In genomic region chr6:162684033-162684432, GRCh38 we compare ENCODE assay signal across 21 cellular contexts. TPM values are rescaled to one million over a fixed set of nuclear protein-coding genes. Genes with fewer than 3 reads are reported as not detected.
A peak's percentile ranks its signal among the peaks of the same experiment; 100 is the strongest.
DNase-seq lines count a peak whose midpoint lies in the region; TF ChIP-seq lines count a peak whose summit lies in the region.
"Had no signal": no experiment of that assay in that cellular context is flagged by ENCODE, and none has a peak within 500 bp of the region (broad histone marks: within the 10 kb centered on the region; RNA-seq: fewer than 3 reads in every experiment).

No MANE protein-coding gene starts in this region.

- H3K27me3 ChIP-seq in breast epithelium (no peaks in the 10 kb centered on the region), left ventricle myocardium inferior (ENCODE audit: low read depth) (no peaks in the 10 kb centered on the region), MG63 (no peaks in the 10 kb centered on the region)

- H3K9me3 Mint-ChIP-seq in MCF 10A (ENCODE audit: unreplicated experiment) = no peaks in the 10 kb centered on the region
- peaks cover 6% of the 10 kb centered on the region for H3K9me3 Mint-ChIP-seq in chondrocyte (ENCODE audit: low read depth)
- peaks cover 3% of the 10 kb centered on the region for H3K9me3 Mint-ChIP-seq in osteocyte (ENCODE audit: unreplicated experiment)
- H3K9me3 Mint-ChIP-seq: GM23338, H9 had no signal

- BruUV-seq in MCF 10A (replicated peaks; lab: Mats Ljungman, UMichigan) = no TSS peak

- H3K27ac ChIP-seq in breast epithelium (no peak overlapping the region), left ventricle myocardium inferior (replicated peaks) (peak overlapping the region; percentile 57)

- H3K27me3 Mint-ChIP-seq in MCF 10A (ENCODE audit: insufficient read depth, unreplicated experiment) = no peaks in the 10 kb centered on the region
- H3K27me3 Mint-ChIP-seq in chondrocyte (ENCODE audit: low read depth) = no peaks in the 10 kb centered on the region
- no peaks in the 10 kb centered on the region for H3K27me3 Mint-ChIP-seq in osteocyte (ENCODE audit: unreplicated experiment)
- H3K27me3 Mint-ChIP-seq: CD4-positive, alpha-beta memory T cell had no signal

- H3K36me3 Mint-ChIP-seq in MCF 10A (ENCODE audit: insufficient read depth, unreplicated experiment) = no peaks in the 10 kb centered on the region
- peaks cover 2% of the 10 kb centered on the region for H3K36me3 Mint-ChIP-seq in chondrocyte (ENCODE audit: low read depth)
- H3K36me3 Mint-ChIP-seq in osteocyte (ENCODE audit: unreplicated experiment) = peaks cover 5% of the 10 kb centered on the region

- POLR2A ChIA-PET in MCF 10A (lab: Yijun Ruan, JAX) = interaction anchor here (1.4 kb wide), 1 partner anchor 44 kb away, joined by 4 read pairs; the partner anchor contains the start of gene PACRG

- H3K4me1 Mint-ChIP-seq in MCF 10A (ENCODE audit: insufficient read depth, unreplicated experiment) = no peaks in the 10 kb centered on the region
- peaks cover 50% of the 10 kb centered on the region for H3K4me1 Mint-ChIP-seq in chondrocyte (ENCODE audit: low read depth)
- peaks cover 59% of the 10 kb centered on the region for H3K4me1 Mint-ChIP-seq in osteocyte (ENCODE audit: unreplicated experiment)
- H3K4me1 Mint-ChIP-seq: CD4-positive, alpha-beta memory T cell had no signal

- DNase-seq in MCF 10A (ENCODE audit: unreplicated experiment) = no peak
- DNase-seq in breast epithelium (ENCODE audit: low spot score in 2 of 2) = no peak
- DNase-seq in left ventricle myocardium inferior = no peak
- no peak for DNase-seq in cardiac septum (ENCODE audit: low spot score)
- DNase-seq in chondrocyte (ENCODE audit: low spot score) = no peak
- DNase-seq in osteocyte (ENCODE audit: extremely low spot score, unreplicated experiment) = no peak
- no peak for DNase-seq in MG63
- DNase-seq: 8988T; C1 segment of cervical spinal cord; Calu3; CD4-positive, alpha-beta memory T cell; COR-L47; DMS53; DMS79 treated with DMSO at 0.1 percent for 48 hours; GF-D8; H9 had no signal

- CTCF ChIA-PET in MCF 10A (lab: Yijun Ruan, JAX) = interaction anchor here (0.6 kb wide), 2 partner anchors 20 to 1301 kb away, joined by 3 read pairs; no protein-coding TSS in a partner anchor

- H3K4me1 ChIP-seq in breast epithelium (no peaks in the 10 kb centered on the region), left ventricle myocardium inferior (peaks cover 32% of the 10 kb centered on the region)

- H3K4me3 Mint-ChIP-seq in MCF 10A (ENCODE audit: unreplicated experiment) (no peak overlapping the region), chondrocyte (ENCODE audit: unreplicated experiment) (no peak overlapping the region), osteocyte (ENCODE audit: unreplicated experiment) (no peak overlapping the region)
- H3K4me3 Mint-ChIP-seq: CD4-positive, alpha-beta memory T cell; GM23338; H9 had no signal

- H3K36me3 ChIP-seq in breast epithelium (no peaks in the 10 kb centered on the region), left ventricle myocardium inferior (no peaks in the 10 kb centered on the region), MG63 (no peaks in the 10 kb centered on the region)

- intact Hi-C loops in MCF 10A (cut with micrococcal nuclease) (no loop called here), breast epithelium (cut with DNase I; ENCODE audit: low total_unique reads) (no loop called here), left ventricle myocardium inferior (cut with micrococcal nuclease) (no loop called here), cardiac septum (cut with DNase I) (no loop called here)

- H3K27ac Mint-ChIP-seq in MCF 10A (ENCODE audit: low read depth, unreplicated experiment) (peak overlapping the region; percentile 39), chondrocyte (ENCODE audit: unreplicated experiment) (peak overlapping the region; percentile 6), osteocyte (ENCODE audit: unreplicated experiment) (peak overlapping the region; percentile 35)
- H3K27ac Mint-ChIP-seq: CD4-positive, alpha-beta memory T cell; GM23338; H9 had no signal

- H3K4me3 ChIP-seq in breast epithelium (no peak overlapping the region), left ventricle myocardium inferior (no peak overlapping the region), MG63 (no peak overlapping the region)
- H3K4me3 ChIP-seq: GM23338 had no signal

- TF ChIP-seq CTCF in MCF 10A (IDR thresholded peaks at IDR 0.05; ENCODE audit: unreplicated experiment) (no peak), breast epithelium (IDR thresholded peaks at IDR 0.05) (no peak), left ventricle myocardium inferior (IDR thresholded peaks at IDR 0.05; ENCODE audit: borderline replicate concordance) (no peak), chondrocyte (IDR thresholded peaks at IDR 0.05) (no peak), osteocyte (IDR thresholded peaks at IDR 0.05) (no peak)

- TF ChIP-seq POLR2A in breast epithelium (IDR thresholded peaks at IDR 0.05) = no peak

- H3K9me3 ChIP-seq in breast epithelium (no peaks in the 10 kb centered on the region), left ventricle myocardium inferior (replicated peaks) (no peaks in the 10 kb centered on the region), MG63 (no peaks in the 10 kb centered on the region)

RNA-seq across cellular contexts. Expression of gene PRKN, which starts 43.5 kb away (rescaled TPM):
- total RNA-seq in MCF 10A (2022) (2.5 and 6.0 TPM in 2 replicates), breast epithelium (10 to 100 TPM in 2 of 3 donors, 1 to 10 TPM in 1; 7.2 to 19.0 (median 11.2) TPM), left ventricle myocardium inferior (25.5 TPM), cardiac septum (23.2 TPM), chondrocyte (5.1 to 8.7 TPM (median 5.7 TPM) in 3 replicates), osteocyte (12.7 and 13.4 TPM in 2 replicates)
- total RNA-seq in MG63 (2014; rRNA removed; shearing (Covaris generic); ENCODE audit: low replicate concordance) = 0.07 TPM in 1 of 2 replicates, not detected in the other
- total RNA-seq: Daoy had no signal

RNA-seq across cellular contexts. Expression of gene PACRG, which starts 43.7 kb away (rescaled TPM):
- total RNA-seq in MCF 10A (2022) (not detected in 2 replicates), breast epithelium (1 to 10 TPM in 2 of 3 donors, under 1 TPM in 1; 0.64 to 6.4 (median 4.6) TPM), left ventricle myocardium inferior (10.5 TPM), cardiac septum (14.1 TPM), chondrocyte (0.59 to 2.5 TPM (median 1.1 TPM) in 3 replicates), osteocyte (1.2 and 3.2 TPM in 2 replicates)
- not detected in 2 replicates for total RNA-seq in MG63 (2014; rRNA removed; shearing (Covaris generic); ENCODE audit: low replicate concordance)
- total RNA-seq: A673, Daoy, G401, H4 had no signal
